In genomic region chr13:105343134-105343806, GRCh38 we compare ENCODE assay signal across 21 cellular contexts.
DNase-seq lines count a peak whose midpoint lies in the region; ATAC-seq, FAIRE-seq and TF ChIP-seq lines count a peak whose summit lies in the region.
"Had no signal": no experiment of that assay in that cellular context is flagged by ENCODE, and none has a peak within 500 bp of the region (broad histone marks: within the 10 kb centered on the region; RNA-seq: fewer than 3 reads in every experiment).

No MANE protein-coding gene starts in this region.

- H3K27ac ChIP-seq in kidney (ENCODE audit: low read depth in 2 of 2, low read length in 2 of 2) (no peak overlapping the region), thyroid gland (peak overlapping the region; percentile 60 to 86 (median 84)), GM23248 (no peak overlapping the region)
- H3K27ac ChIP-seq: 22Rv1; BLaER1 treated with 17β-estradiol and CSF1 and Interleukin-3, amounts not matched to agents 10 nM and 100 nM; dorsolateral prefrontal cortex; heart right ventricle; RWPE1; testis had no signal

- H3K36me3 ChIP-seq in kidney (ENCODE audit: control insufficient read depth in 1 of 2, insufficient read depth in 2 of 2, low read length in 2 of 2) (no peaks in the 10 kb centered on the region), thyroid gland (no peaks in the 10 kb centered on the region), GM23248 (ENCODE audit: low read depth) (no peaks in the 10 kb centered on the region)
- H3K36me3 ChIP-seq: BLaER1 treated with 17β-estradiol and CSF1 and Interleukin-3, amounts not matched to agents 10 nM and 100 nM; heart right ventricle had no signal

- no peaks in the 10 kb centered on the region for H3K9me3 ChIP-seq in kidney (ENCODE audit: control insufficient read depth in 1 of 2, low read length in 2 of 2)
- no peaks in the 10 kb centered on the region for H3K9me3 ChIP-seq in thyroid gland
- H3K9me3 ChIP-seq in GM23248 (ENCODE audit: low read depth): no peaks in the 10 kb centered on the region
- H3K9me3 ChIP-seq: BLaER1 treated with 17β-estradiol and CSF1 and Interleukin-3, amounts not matched to agents 10 nM and 100 nM; heart right ventricle; testis had no signal

- POLR2A ChIA-PET in activated naive CD8-positive, alpha-beta T cell treated with anti-CD3 and anti-CD28 coated beads, Interleukin-2, amount 10 ng/mL, durations not matched to agents 7 days and 5 days (lab: Charles Lee): no interaction called here

- TF ChIP-seq CTCF in astrocyte of the spinal cord (IDR thresholded peaks at IDR 0.05; ENCODE audit: low read depth, low read length) (no peak), kidney (IDR thresholded peaks at IDR 0.05; ENCODE audit: borderline replicate concordance, extremely low read depth, insufficient read depth) (no peak), thyroid gland (IDR thresholded peaks at IDR 0.05) (no peak)

- H3K9ac ChIP-seq in kidney (ENCODE audit: low read length in 2 of 2) (no peak overlapping the region), GM23248 (no peak overlapping the region)
- H3K9ac ChIP-seq: BLaER1 treated with 17β-estradiol and CSF1 and Interleukin-3, amounts not matched to agents 10 nM and 100 nM had no signal

- H3K9me3 Mint-ChIP-seq in activated naive CD8-positive, alpha-beta T cell treated with anti-CD3 and anti-CD28 coated beads, Interleukin-2, amount 10 ng/mL, durations not matched to agents 7 days and 5 days: no peaks in the 10 kb centered on the region
- no peaks in the 10 kb centered on the region for H3K9me3 Mint-ChIP-seq in activated naive CD8-positive, alpha-beta T cell treated with anti-CD3 and anti-CD28 coated beads, Interleukin-2, amount 50 U/mL, for 24 hours
- H3K9me3 Mint-ChIP-seq: activated CD4-positive, alpha-beta T cell treated with anti-CD3 and anti-CD28 coated beads, Interleukin-2, amount 10 ng/mL, durations not matched to agents 24 days and 14 days; memory B cell had no signal

- TF ChIP-seq POLR2A in thyroid gland (IDR thresholded peaks at IDR 0.05): no peak

- no peak overlapping the region for H3K4me3 ChIP-seq in astrocyte of the spinal cord (ENCODE audit: low read depth, low read length)
- no peak overlapping the region for H3K4me3 ChIP-seq in kidney (ENCODE audit: low read length in 2 of 2)
- no peak overlapping the region for H3K4me3 ChIP-seq in thyroid gland (replicated peaks in 1 of 3)
- H3K4me3 ChIP-seq in GM23248: no peak overlapping the region
- H3K4me3 ChIP-seq: BLaER1 treated with 17β-estradiol and CSF1 and Interleukin-3, amounts not matched to agents 10 nM and 100 nM; dorsolateral prefrontal cortex; heart right ventricle; testis had no signal

- intact Hi-C loops in kidney (cut with DNase I) (no loop called here), thyroid gland (cut with DNase I) (no loop called here)

- 32 to 51% methylated on average over 4 of the region's 4 CpGs for WGBS in thyroid gland, 2 donors
- 57 to 62% methylated on average over 4 of the region's 4 CpGs for WGBS in GM23248 (ENCODE audit: low coverage in 1 of 2, low lambda C conversion rate in 2 of 2, missing lambda C conversion rate in 2 of 2), 2 experiments

- no peaks in the 10 kb centered on the region for H3K36me3 Mint-ChIP-seq in activated naive CD8-positive, alpha-beta T cell treated with anti-CD3 and anti-CD28 coated beads, Interleukin-2, amount 10 ng/mL, durations not matched to agents 7 days and 5 days
- no peaks in the 10 kb centered on the region for H3K36me3 Mint-ChIP-seq in activated naive CD8-positive, alpha-beta T cell treated with anti-CD3 and anti-CD28 coated beads, Interleukin-2, amount 50 U/mL, for 24 hours (ENCODE audit: low read depth)
- H3K36me3 Mint-ChIP-seq: brain, memory B cell had no signal

- no peak overlapping the region for H2AFZ ChIP-seq in GM23248

- ATAC-seq in activated naive CD8-positive, alpha-beta T cell treated with anti-CD3 and anti-CD28 coated beads, Interleukin-2, amount 10 ng/mL, durations not matched to agents 7 days and 5 days (ENCODE audit: low read depth): no peak
- ATAC-seq in activated naive CD8-positive, alpha-beta T cell treated with anti-CD3 and anti-CD28 coated beads, Interleukin-2, amount 50 U/mL, for 24 hours: no peak
- ATAC-seq: heart right ventricle had no signal

- peak; percentile 57 for FAIRE-seq in kidney (lab: Jason Lieb, UNC)

- no peaks in the 10 kb centered on the region for H3K9me2 ChIP-seq in GM23248 (ENCODE audit: insufficient read depth)

- H3K4me1 Mint-ChIP-seq in activated naive CD8-positive, alpha-beta T cell treated with anti-CD3 and anti-CD28 coated beads, Interleukin-2, amount 10 ng/mL, durations not matched to agents 7 days and 5 days: no peaks in the 10 kb centered on the region
- peaks cover 5% of the 10 kb centered on the region for H3K4me1 Mint-ChIP-seq in activated naive CD8-positive, alpha-beta T cell treated with anti-CD3 and anti-CD28 coated beads, Interleukin-2, amount 50 U/mL, for 24 hours
- H3K4me1 Mint-ChIP-seq: activated CD4-positive, alpha-beta T cell treated with anti-CD3 and anti-CD28 coated beads, Interleukin-2, amount 10 ng/mL, durations not matched to agents 24 days and 14 days; brain; memory B cell had no signal

- H3K4me2 ChIP-seq in GM23248 (ENCODE audit: unreplicated experiment): no peak overlapping the region
- H3K4me2 ChIP-seq: BLaER1 treated with 17β-estradiol and CSF1 and Interleukin-3, amounts not matched to agents 10 nM and 100 nM had no signal

- H3K27me3 Mint-ChIP-seq in activated naive CD8-positive, alpha-beta T cell treated with anti-CD3 and anti-CD28 coated beads, Interleukin-2, amount 10 ng/mL, durations not matched to agents 7 days and 5 days: no peaks in the 10 kb centered on the region
- H3K27me3 Mint-ChIP-seq in activated naive CD8-positive, alpha-beta T cell treated with anti-CD3 and anti-CD28 coated beads, Interleukin-2, amount 50 U/mL, for 24 hours: no peaks in the 10 kb centered on the region
- H3K27me3 Mint-ChIP-seq: activated CD4-positive, alpha-beta T cell treated with anti-CD3 and anti-CD28 coated beads, Interleukin-2, amount 10 ng/mL, durations not matched to agents 24 days and 14 days; brain; memory B cell had no signal

- no peaks in the 10 kb centered on the region for H3F3A ChIP-seq in GM23248 (ENCODE audit: insufficient read depth)

- no peaks in the 10 kb centered on the region for H4K20me1 ChIP-seq in GM23248 (ENCODE audit: insufficient read depth)
- H4K20me1 ChIP-seq: BLaER1 treated with 17β-estradiol and CSF1 and Interleukin-3, amounts not matched to agents 10 nM and 100 nM had no signal

- H3K79me2 ChIP-seq in GM23248 (ENCODE audit: insufficient read depth): no peaks in the 10 kb centered on the region

- in situ Hi-C loops in astrocyte of the spinal cord (cut with HindIII; ENCODE audit: low sequenced_read_pairs): no loop called here
- in situ Hi-C loops in GM23248 (cut with MboI): no loop called here

- H3K27me3 ChIP-seq in thyroid gland (no peaks in the 10 kb centered on the region), GM23248 (replicated peaks; ENCODE audit: insufficient read depth) (no peaks in the 10 kb centered on the region)
- H3K27me3 ChIP-seq: BLaER1 treated with 17β-estradiol and CSF1 and Interleukin-3, amounts not matched to agents 10 nM and 100 nM; dorsolateral prefrontal cortex; heart right ventricle; testis had no signal

- H3K4me3 Mint-ChIP-seq in activated naive CD8-positive, alpha-beta T cell treated with anti-CD3 and anti-CD28 coated beads, Interleukin-2, amount 10 ng/mL, durations not matched to agents 7 days and 5 days: peak overlapping the region; percentile 20
- no peak overlapping the region for H3K4me3 Mint-ChIP-seq in activated naive CD8-positive, alpha-beta T cell treated with anti-CD3 and anti-CD28 coated beads, Interleukin-2, amount 50 U/mL, for 24 hours
- H3K4me3 Mint-ChIP-seq: activated CD4-positive, alpha-beta T cell treated with anti-CD3 and anti-CD28 coated beads, Interleukin-2, amount 10 ng/mL, durations not matched to agents 24 days and 14 days; brain; HFFc6; memory B cell had no signal

- H3K4me1 ChIP-seq in kidney (ENCODE audit: control insufficient read depth in 1 of 2, insufficient read depth in 1 of 2, low read depth in 1 of 2, low read length in 2 of 2): no peaks in the 10 kb centered on the region
- peaks cover 32 to 46% of the 10 kb centered on the region in 2 donors for H3K4me1 ChIP-seq in thyroid gland
- H3K4me1 ChIP-seq in GM23248 (ENCODE audit: insufficient read depth): no peaks in the 10 kb centered on the region
- H3K4me1 ChIP-seq: BLaER1 treated with 17β-estradiol and CSF1 and Interleukin-3, amounts not matched to agents 10 nM and 100 nM; heart right ventricle; testis had no signal

- no peak for DNase-seq in activated naive CD8-positive, alpha-beta T cell treated with anti-CD3 and anti-CD28 coated beads, Interleukin-2, amount 10 ng/mL, durations not matched to agents 7 days and 5 days
- no peak for DNase-seq in activated naive CD8-positive, alpha-beta T cell treated with anti-CD3 and anti-CD28 coated beads, Interleukin-2, amount 50 U/mL, for 24 hours
- peak; percentile 70 for DNase-seq in astrocyte of the spinal cord (ENCODE audit: low read depth, low spot score)
- DNase-seq in kidney: no peak
- peak; percentile 11 to 81 for DNase-seq in thyroid gland
- DNase-seq in GM23248: no peak
- no peak for DNase-seq in hypothalamus (lab: John Stamatoyannopoulos, UW)
- no peak for DNase-seq in AG20443 (ENCODE audit: low spot score)
- DNase-seq: activated CD4-positive, alpha-beta T cell treated with anti-CD3 and anti-CD28 coated beads, Interleukin-2, amount 10 ng/mL, durations not matched to agents 24 days and 14 days; activated naive CD4-positive, alpha-beta T cell treated with Interleukin-2 at 50 U/mL for 16 hours; dorsolateral prefrontal cortex; heart right ventricle; HFFc6; NK-92 treated with Interleukin-12 subunit alpha and Interleukin-12 subunit beta, amount 100 ng/mL, for 24 hours; stimulated activated CD4-positive, alpha-beta T cell treated with anti-CD3 and anti-CD28 coated beads, Interleukin-12 subunit alpha, Interleukin-12 subunit beta, amount 100 ng/mL, for 4 hours; testis had no signal

- no peak overlapping the region for H3K27ac Mint-ChIP-seq in activated naive CD8-positive, alpha-beta T cell treated with anti-CD3 and anti-CD28 coated beads, Interleukin-2, amount 10 ng/mL, durations not matched to agents 7 days and 5 days
- no peak overlapping the region for H3K27ac Mint-ChIP-seq in activated naive CD8-positive, alpha-beta T cell treated with anti-CD3 and anti-CD28 coated beads, Interleukin-2, amount 50 U/mL, for 24 hours
- H3K27ac Mint-ChIP-seq: activated CD4-positive, alpha-beta T cell treated with anti-CD3 and anti-CD28 coated beads, Interleukin-2, amount 10 ng/mL, durations not matched to agents 24 days and 14 days; brain; HFFc6; memory B cell had no signal

Comparison
In these comparisons a context has a peak if more than half of its experiments do, and no peak if none do; other contexts are left out.
1. DNase-seq: peak in astrocyte of the spinal cord (single experiment) and thyroid gland (2 of 2); none in activated naive CD8-positive, alpha-beta T cell treated with anti-CD3 and anti-CD28 coated beads, Interleukin-2, amount 10 ng/mL, durations not matched to agents 7 days and 5 days (single experiment), activated naive CD8-positive, alpha-beta T cell treated with anti-CD3 and anti-CD28 coated beads, Interleukin-2, amount 50 U/mL, for 24 hours (single experiment), kidney (single experiment), GM23248 (single experiment), hypothalamus (0 of 51) and AG20443 (single experiment).
2. H3K27ac ChIP-seq: peak in thyroid gland (3 of 3); none in kidney (0 of 2) and GM23248 (single experiment).